In genomic region chr2:24971550-24972314, GRCh38 we compare ENCODE assay signal across 8 cellular contexts. TPM values are rescaled to one million over a fixed set of nuclear protein-coding genes. Genes with fewer than 3 reads are reported as not detected.
A peak's percentile ranks its signal among the peaks of the same experiment; 100 is the strongest.
DNase-seq lines count a peak whose midpoint lies in the region; ATAC-seq and TF ChIP-seq lines count a peak whose summit lies in the region.

TSS of gene DNAJC27 (minus strand) at chr2:24971955. CDS start at chr2:24971904, 51 bp downstream.

- H3K27me3 Mint-ChIP-seq in T-helper 17 cell: no peaks in the 10 kb centered on the region

- peak within 1 kb of the TSS; percentile 96 for H3K4me3 Mint-ChIP-seq in T-helper 17 cell

- ATAC-seq in GM18499 (IDR thresholded peaks at IDR 0.05; ENCODE audit: insufficient read depth, unreplicated experiment): peak; percentile 81
- ATAC-seq in HG02938 (IDR thresholded peaks at IDR 0.05; ENCODE audit: unreplicated experiment): peak; percentile 89
- peak; percentile 89 for ATAC-seq in T-helper 17 cell
- peak; percentile 95 for ATAC-seq in left ventricle myocardium superior

- H3K36me3 Mint-ChIP-seq in T-helper 17 cell (ENCODE audit: low read depth): peaks cover 6% of the 10 kb centered on the region

- H3K36me3 ChIP-seq in prostate gland: no peaks in the 10 kb centered on the region

- peaks cover 21% of the 10 kb centered on the region for H3K4me1 Mint-ChIP-seq in T-helper 17 cell

- intact Hi-C loops in left ventricle myocardium superior (cut with micrococcal nuclease): loop anchor here (10.0 kb wide), 1 partner anchor 223 kb away; no protein-coding TSS in a partner anchor
- intact Hi-C loops in prostate gland (cut with DNase I): loop anchor here (2.0 to 10.0 kb wide), 3 partner anchors 71 to 223 kb away; partner anchors contain the start of gene EFR3B

- peak within 1 kb of the TSS; percentile 100 for H3K27ac Mint-ChIP-seq in T-helper 17 cell

- no peaks in the 10 kb centered on the region for H3K4me1 ChIP-seq in prostate gland (replicated peaks)

- no peaks in the 10 kb centered on the region for H3K27me3 ChIP-seq in prostate gland (replicated peaks; ENCODE audit: insufficient read depth)

- DNase-seq in NCI-H1694 treated with DMSO at 0.1 percent for 48 hours (lab: John Stamatoyannopoulos, UW) (peak; percentile 92), T-helper 17 cell (peak; percentile 95 to 96 (median 96)), left ventricle myocardium superior (peak; percentile 99), prostate gland (ENCODE audit: low spot score) (peak; percentile 97), ureter (ENCODE audit: low spot score) (peak; percentile 98)

- peak in 1 of 4 experiments; percentile 32 for TF ChIP-seq CTCF in prostate gland (IDR thresholded peaks at IDR 0.05)

- under 1% methylated on average over 66 of the region's 72 CpGs for WGBS in prostate gland

- H3K4me3 ChIP-seq in prostate gland: peak within 1 kb of the TSS; percentile 55 to 86

- no peaks in the 10 kb centered on the region for H3K9me3 ChIP-seq in T-helper 17 cell (ENCODE audit: control insufficient read depth, low read length, poor library complexity, severe bottlenecking)
- no peaks in the 10 kb centered on the region for H3K9me3 ChIP-seq in prostate gland

- peak; percentile 97 for TF ChIP-seq POLR2A in prostate gland (IDR thresholded peaks at IDR 0.05)

- H3K27ac ChIP-seq in angular gyrus (ENCODE audit: low read depth, low read length): peak within 1 kb of the TSS; percentile 100
- H3K27ac ChIP-seq in prostate gland: peak within 1 kb of the TSS; percentile 96 to 100

RNA-seq across cellular contexts. Expression of gene DNAJC27, which starts in this region (rescaled TPM):
- total RNA-seq in T-helper 17 cell (10 to 100 TPM; 15.7 to 19.2 TPM), left ventricle myocardium superior (8.6 TPM), prostate gland (1 to 10 TPM; 3.0 to 9.2 TPM), ureter (14.6 TPM)

Comparison
In these comparisons a context has a peak if more than half of its experiments do, and no peak if none do; other contexts are left out.
1. Peak in every context shown above with its lines: DNase-seq, ATAC-seq, H3K4me3 ChIP-seq and H3K27ac ChIP-seq.